1 cellular context compared by ENCODE assay signal in the genomic region with DNA sequence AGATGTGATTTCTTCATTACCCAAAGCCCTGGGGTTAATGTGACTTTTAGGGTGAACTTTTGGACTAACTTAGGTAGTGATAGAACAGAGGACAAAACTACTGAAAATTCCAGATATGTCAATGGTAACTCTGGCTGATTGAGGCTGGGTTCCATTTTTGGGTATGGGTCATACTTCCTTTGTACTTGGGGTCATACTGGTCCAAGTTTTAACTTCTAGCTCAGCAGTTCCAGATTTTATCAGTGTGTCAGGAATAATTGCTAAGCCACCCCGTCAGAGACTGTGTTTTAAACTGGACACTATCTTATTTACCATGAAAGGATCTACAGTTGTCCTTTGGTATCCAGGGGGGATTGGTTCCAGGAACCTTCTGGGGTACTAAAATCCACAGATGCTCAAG.
TF ChIP-seq lines count a peak whose summit lies in the region.

No MANE protein-coding gene starts in this region.

TF ChIP-seq in IMR-90, 13 proteins besides CTCF, POLR2A, EP300 and RAD21:
- TF ChIP-seq, protein P1, sequence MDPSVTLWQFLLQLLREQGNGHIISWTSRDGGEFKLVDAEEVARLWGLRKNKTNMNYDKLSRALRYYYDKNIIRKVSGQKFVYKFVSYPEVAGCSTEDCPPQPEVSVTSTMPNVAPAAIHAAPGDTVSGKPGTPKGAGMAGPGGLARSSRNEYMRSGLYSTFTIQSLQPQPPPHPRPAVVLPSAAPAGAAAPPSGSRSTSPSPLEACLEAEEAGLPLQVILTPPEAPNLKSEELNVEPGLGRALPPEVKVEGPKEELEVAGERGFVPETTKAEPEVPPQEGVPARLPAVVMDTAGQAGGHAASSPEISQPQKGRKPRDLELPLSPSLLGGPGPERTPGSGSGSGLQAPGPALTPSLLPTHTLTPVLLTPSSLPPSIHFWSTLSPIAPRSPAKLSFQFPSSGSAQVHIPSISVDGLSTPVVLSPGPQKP (IDR thresholded peaks at IDR 0.05; ENCODE audit: borderline replicate concordance, low read depth, low read length), result no peak
- TF ChIP-seq SMC3 (IDR thresholded peaks at IDR 0.05; ENCODE audit: low read depth, low read length) (no peak), RCOR1 (IDR thresholded peaks at IDR 0.05; ENCODE audit: insufficient replicate concordance, low read length) (no peak), RFX5 (IDR thresholded peaks at IDR 0.05; ENCODE audit: low read depth, low read length) (no peak), MXI1 (IDR thresholded peaks at IDR 0.05; ENCODE audit: borderline replicate concordance, low read depth, low read length) (no peak), NFE2L2 (IDR thresholded peaks at IDR 0.05; ENCODE audit: low read depth, low read length) (no peak), BHLHE40 (IDR thresholded peaks at IDR 0.05; ENCODE audit: low read depth, low read length) (no peak), CHD1 (IDR thresholded peaks at IDR 0.05; ENCODE audit: low read depth, low read length) (no peak), CEBPB (IDR thresholded peaks at IDR 0.05; ENCODE audit: low read depth, low read length) (no peak)
- TF ChIP-seq, protein P2, sequence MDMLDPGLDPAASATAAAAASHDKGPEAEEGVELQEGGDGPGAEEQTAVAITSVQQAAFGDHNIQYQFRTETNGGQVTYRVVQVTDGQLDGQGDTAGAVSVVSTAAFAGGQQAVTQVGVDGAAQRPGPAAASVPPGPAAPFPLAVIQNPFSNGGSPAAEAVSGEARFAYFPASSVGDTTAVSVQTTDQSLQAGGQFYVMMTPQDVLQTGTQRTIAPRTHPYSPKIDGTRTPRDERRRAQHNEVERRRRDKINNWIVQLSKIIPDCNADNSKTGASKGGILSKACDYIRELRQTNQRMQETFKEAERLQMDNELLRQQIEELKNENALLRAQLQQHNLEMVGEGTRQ (IDR thresholded peaks at IDR 0.05; ENCODE audit: low read depth, low read length), result no peak
TF ChIP-seq in IMR-90: peak in this region for 0.
